27 cellular contexts compared by ENCODE assay signal in the genomic region with DNA sequence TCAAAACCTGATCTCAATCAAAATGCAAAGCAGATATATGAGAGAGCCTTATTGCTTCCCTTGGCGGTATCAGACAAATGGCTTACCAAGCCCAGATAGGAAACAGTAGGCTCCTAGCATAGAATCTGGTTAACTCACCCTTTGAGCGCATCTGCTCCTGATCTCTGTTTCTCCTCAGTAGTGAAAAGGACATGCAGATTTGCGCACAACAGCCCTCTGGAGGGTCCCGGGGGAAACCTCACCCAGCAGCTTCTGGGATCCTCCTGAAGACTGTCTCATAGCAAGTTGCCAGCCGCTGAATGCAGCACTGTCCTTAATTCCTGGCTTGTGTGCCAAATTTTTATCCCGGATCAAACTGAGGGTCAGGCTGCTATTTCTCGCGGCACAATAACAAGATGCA.
A peak's percentile ranks its signal among the peaks of the same experiment; 100 is the strongest.
DNase-seq lines count a peak whose midpoint lies in the region; ATAC-seq and TF ChIP-seq lines count a peak whose summit lies in the region.
"Had no signal": no experiment of that assay in that cellular context is flagged by ENCODE, and none has a peak within 500 bp of the region (broad histone marks: within the 10 kb centered on the region; RNA-seq: fewer than 3 reads in every experiment).

No MANE protein-coding gene starts in this region.

- DNase-seq in BE2C, result peak; percentile 89
- DNase-seq in NCI-H526 (lab: John Stamatoyannopoulos, UW), result peak; percentile 93 to 94
- peak; percentile 52 for DNase-seq in endodermal cell
- DNase-seq in NCI-H1930 (lab: John Stamatoyannopoulos, UW), result no peak
- DNase-seq in GF-D8 (lab: John Stamatoyannopoulos, UW), result no peak
- DNase-seq in head of caudate nucleus, result no peak
- DNase-seq: activated CD4-positive, alpha-beta T cell treated with anti-CD3 and anti-CD28 coated beads, Interleukin-2, amount 10 ng/mL, durations not matched to agents 7 days and 5 days; activated CD8-positive, alpha-beta memory T cell treated with anti-CD3 and anti-CD28 coated beads, Interleukin-2, amount 10 ng/mL, durations not matched to agents 7 days and 5 days; anterior cingulate cortex; central memory CD4-positive, alpha-beta T cell; HFFc6; Karpas-422; NCI-H1048; NCI-H187 treated with DMSO at 0.1 percent for 48 hours; NK-92 treated with Interleukin-12 subunit alpha and Interleukin-12 subunit beta, amount 100 ng/mL, for 24 hours; posterior cingulate gyrus; SJCRH30; substantia nigra had no signal

- 95% methylated on average over 4 to 8 of the region's 8 CpGs for WGBS in endodermal cell (ENCODE audit: insufficient coverage in 1 of 2, insufficient read length in 1 of 2), 2 experiments
- 94% methylated on average over 5 to 6 of the region's 8 CpGs for WGBS in mesodermal cell (ENCODE audit: insufficient coverage in 2 of 2), 2 experiments

- H3K4me1 ChIP-seq in BE2C (peaks cover 10% of the 10 kb centered on the region), endodermal cell (ENCODE audit: control insufficient read depth, insufficient read depth, low read length) (no peaks in the 10 kb centered on the region), mesodermal cell (ENCODE audit: control insufficient read depth, insufficient read depth, low read length, poor library complexity, severe bottlenecking) (no peaks in the 10 kb centered on the region)
- H3K4me1 ChIP-seq: SJCRH30 had no signal

- intact Hi-C loops in head of caudate nucleus (cut with DNase I), result no loop called here

- no peaks in the 10 kb centered on the region for H3K27me3 Mint-ChIP-seq in endodermal cell (ENCODE audit: insufficient read depth)

- H3K4me3 ChIP-seq in BE2C (ENCODE audit: low read depth, low read length), result peak overlapping the region; percentile 40
- H3K4me3 ChIP-seq in endodermal cell (ENCODE audit: low read length), result no peak overlapping the region
- H3K4me3 ChIP-seq in mesodermal cell (ENCODE audit: extremely low read depth, insufficient read depth, low read length, poor library complexity, severe bottlenecking), result no peak overlapping the region
- H3K4me3 ChIP-seq: SJCRH30 had no signal

- H3K9ac ChIP-seq in endodermal cell (ENCODE audit: extremely low read depth, low read length, poor library complexity, severe bottlenecking), result no peak overlapping the region

- H3K4me1 Mint-ChIP-seq in endodermal cell, result peaks cover 11% of the 10 kb centered on the region
- H3K4me1 Mint-ChIP-seq: activated CD4-positive, alpha-beta T cell treated with anti-CD3 and anti-CD28 coated beads, Interleukin-2, amount 10 ng/mL, durations not matched to agents 7 days and 5 days; activated CD8-positive, alpha-beta memory T cell treated with anti-CD3 and anti-CD28 coated beads, Interleukin-2, amount 10 ng/mL, durations not matched to agents 7 days and 5 days had no signal

- no peak overlapping the region for H3K4me3 Mint-ChIP-seq in endodermal cell
- H3K4me3 Mint-ChIP-seq: activated CD4-positive, alpha-beta T cell treated with anti-CD3 and anti-CD28 coated beads, Interleukin-2, amount 10 ng/mL, durations not matched to agents 7 days and 5 days; activated CD8-positive, alpha-beta memory T cell treated with anti-CD3 and anti-CD28 coated beads, Interleukin-2, amount 10 ng/mL, durations not matched to agents 7 days and 5 days; activated naive CD4-positive, alpha-beta T cell treated with anti-CD3 and anti-CD28 coated beads, Interleukin-2, amount 50 U/mL, for 24 hours; activated T-helper 1 cell treated with anti-CD3 and anti-CD28 coated beads, Interleukin-12 subunit alpha, Interleukin-12 subunit beta, Interleukin-2, Interleukin-4 antibody, amounts not matched to agents 30 ng/mL and 10 ng/mL and 1 ng/mL, durations not matched to agents 14 hours and 24 hours and 36 hours; HFFc6; T-helper 1 cell treated with Interleukin-12 subunit alpha and Interleukin-12 subunit beta and Interleukin-4 antibody, amounts not matched to agents 30 μg/mL and 1 μg/mL, for 36 hours had no signal

- no peaks in the 10 kb centered on the region for H3K9me3 ChIP-seq in BE2C
- no peaks in the 10 kb centered on the region for H3K9me3 ChIP-seq in endodermal cell (ENCODE audit: control insufficient read depth, low read length)
- H3K9me3 ChIP-seq in mesodermal cell (ENCODE audit: control insufficient read depth, low read length), result no peaks in the 10 kb centered on the region
- H3K9me3 ChIP-seq: SJCRH30 had no signal

- H3K27ac ChIP-seq in endodermal cell (ENCODE audit: low read depth, low read length), result no peak overlapping the region
- H3K27ac ChIP-seq in mesodermal cell (ENCODE audit: low read depth, low read length, severe bottlenecking), result peak overlapping the region; percentile 1
- H3K27ac ChIP-seq: C4-2B, SJCRH30 had no signal

- H3K36me3 ChIP-seq in BE2C, result no peaks in the 10 kb centered on the region
- no peaks in the 10 kb centered on the region for H3K36me3 ChIP-seq in endodermal cell (ENCODE audit: control insufficient read depth, insufficient read depth, low read length)
- H3K36me3 ChIP-seq in mesodermal cell (ENCODE audit: control insufficient read depth, insufficient read depth, low read length), result no peaks in the 10 kb centered on the region
- H3K36me3 ChIP-seq: SJCRH30 had no signal

- TF ChIP-seq CTCF in BE2C (IDR thresholded peaks at IDR 0.05; ENCODE audit: low read depth, low read length) (peak; percentile 23), endodermal cell (conservative IDR thresholded peaks at IDR 0.05) (peak; percentile 19)

- no peaks in the 10 kb centered on the region for H3K27me3 ChIP-seq in BE2C
- no peaks in the 10 kb centered on the region for H3K27me3 ChIP-seq in endodermal cell (ENCODE audit: control insufficient read depth, insufficient read depth, low read length, poor library complexity, severe bottlenecking)
- H3K27me3 ChIP-seq: SJCRH30 had no signal

- H3K9me3 Mint-ChIP-seq in endodermal cell, result no peaks in the 10 kb centered on the region

- no peak for ATAC-seq in HG02610 (IDR thresholded peaks at IDR 0.05; ENCODE audit: unreplicated experiment)
- ATAC-seq: activated CD8-positive, alpha-beta memory T cell treated with anti-CD3 and anti-CD28 coated beads, Interleukin-2, amount 10 ng/mL, durations not matched to agents 7 days and 5 days; esophagus mucosa; left lobe of liver; Panc1 had no signal

- H3K27ac Mint-ChIP-seq in endodermal cell, result no peak overlapping the region
- H3K27ac Mint-ChIP-seq: activated CD4-positive, alpha-beta T cell treated with anti-CD3 and anti-CD28 coated beads, Interleukin-2, amount 10 ng/mL, durations not matched to agents 7 days and 5 days; activated CD8-positive, alpha-beta memory T cell treated with anti-CD3 and anti-CD28 coated beads, Interleukin-2, amount 10 ng/mL, durations not matched to agents 7 days and 5 days; activated naive CD4-positive, alpha-beta T cell treated with anti-CD3 and anti-CD28 coated beads, Interleukin-2, amount 50 U/mL, for 24 hours; activated T-helper 1 cell treated with anti-CD3 and anti-CD28 coated beads, Interleukin-12 subunit alpha, Interleukin-12 subunit beta, Interleukin-2, Interleukin-4 antibody, amounts not matched to agents 30 ng/mL and 10 ng/mL and 1 ng/mL, durations not matched to agents 14 hours and 24 hours and 36 hours; HFFc6; T-helper 1 cell treated with Interleukin-12 subunit alpha and Interleukin-12 subunit beta and Interleukin-4 antibody, amounts not matched to agents 30 μg/mL and 1 μg/mL, for 36 hours had no signal

- no peaks in the 10 kb centered on the region for H3K36me3 Mint-ChIP-seq in endodermal cell (ENCODE audit: low read depth)

Comparison
In these comparisons a context has a peak if more than half of its experiments do, and no peak if none do; other contexts are left out.
1. DNase-seq: peak in BE2C (single experiment), NCI-H526 (2 of 2) and endodermal cell (single experiment); none in NCI-H1930 (0 of 2), GF-D8 (single experiment) and head of caudate nucleus (0 of 42).